11 cellular contexts compared by ENCODE assay signal in genomic region chr1:172145231-172145651, GRCh38.
DNase-seq lines count a peak whose midpoint lies in the region; ATAC-seq, FAIRE-seq and TF ChIP-seq lines count a peak whose summit lies in the region.
"Had no signal": no experiment of that assay in that cellular context is flagged by ENCODE, and none has a peak within 500 bp of the region (broad histone marks: within the 10 kb centered on the region; RNA-seq: fewer than 3 reads in every experiment).

No MANE protein-coding gene starts in this region.

- intact Hi-C loops in GM12878 (cut with micrococcal nuclease; ENCODE audit: unreplicated experiment): no loop called here

- FAIRE-seq in GM12878 (lab: Jason Lieb, UNC): peak; percentile 35

- H3K4me2 ChIP-seq in GM12878 (ENCODE audit: control insufficient read depth, insufficient read depth): no peak overlapping the region

- H3K27me3 Mint-ChIP-seq in stimulated activated naive CD8-positive, alpha-beta T cell treated with anti-CD3 and anti-CD28 coated beads, Interleukin-15, Interleukin-2, amounts not matched to agents 100 ng/mL and 50 ng/mL, for 24 hours: no peaks in the 10 kb centered on the region
- H3K27me3 Mint-ChIP-seq in activated CD4-positive, alpha-beta memory T cell treated with anti-CD3 and anti-CD28 coated beads, Interleukin-2, amount 10 ng/mL, durations not matched to agents 7 days and 5 days: no peaks in the 10 kb centered on the region

- peak; percentile 51 for DNase-seq in HS-5 (ENCODE audit: low read depth)
- DNase-seq in GM12878 (ENCODE audit: low read depth, low spot score): no peak
- no peak for DNase-seq in left lobe of liver (ENCODE audit: low spot score)
- DNase-seq in HPDE6-E6E7 (ENCODE audit: extremely low spot score): no peak
- DNase-seq in central memory CD4-positive, alpha-beta T cell: no peak
- DNase-seq in activated CD4-positive, alpha-beta memory T cell treated with anti-CD3 and anti-CD28 coated beads, Interleukin-2, amount 10 ng/mL, durations not matched to agents 7 days and 5 days: no peak
- DNase-seq: erythroblast, NCI-H1694 treated with DMSO at 0.1 percent for 48 hours had no signal

- H3K4me3 ChIP-seq in GM12878: no peak overlapping the region

- H3K27me3 ChIP-seq in GM12878 (replicated peaks in 1 of 2; ENCODE audit: control insufficient read depth in 2 of 2, insufficient read depth in 2 of 2, low read length in 1 of 2): no peaks in the 10 kb centered on the region

- no peak overlapping the region for H3K9ac ChIP-seq in GM12878 (ENCODE audit: control insufficient read depth, insufficient read depth, low read length)

- H4K20me1 ChIP-seq in GM12878 (ENCODE audit: control insufficient read depth, insufficient read depth): no peaks in the 10 kb centered on the region

- no peak overlapping the region; the same call in 1 of the 2 replicates for H2AFZ ChIP-seq in GM12878 (ENCODE audit: control insufficient read depth, low read depth, low read length)

- TF ChIP-seq EP300 in GM12878 (IDR thresholded peaks at IDR 0.05; ENCODE audit: borderline replicate concordance in 1 of 2, control insufficient read depth in 1 of 2, low read depth in 2 of 2, low read length in 2 of 2): no peak

- POLR2A ChIA-PET in GM12878 (lab: Charles Lee): no interaction called here
- POLR2A ChIA-PET in activated CD4-positive, alpha-beta memory T cell treated with anti-CD3 and anti-CD28 coated beads, Interleukin-2, amount 10 ng/mL, durations not matched to agents 7 days and 5 days (lab: Charles Lee): no interaction called here

- TF ChIP-seq RAD21 in GM12878 (IDR thresholded peaks at IDR 0.05; ENCODE audit: insufficient read depth, low read depth, low read length): no peak

- no peak overlapping the region for H3K4me3 Mint-ChIP-seq in stimulated activated naive CD8-positive, alpha-beta T cell treated with anti-CD3 and anti-CD28 coated beads, Interleukin-15, Interleukin-2, amounts not matched to agents 100 ng/mL and 50 ng/mL, for 24 hours
- no peak overlapping the region for H3K4me3 Mint-ChIP-seq in activated CD4-positive, alpha-beta memory T cell treated with anti-CD3 and anti-CD28 coated beads, Interleukin-2, amount 10 ng/mL, durations not matched to agents 7 days and 5 days

- RAD21 ChIA-PET in GM12878 (lab: Charles Lee; ENCODE audit: unreplicated experiment): interaction anchor here (1.0 kb wide), 1 partner anchor 254 kb away, joined by 3 read pairs; no protein-coding TSS in a partner anchor

- no peak for TF ChIP-seq CTCF in GM12878 (IDR thresholded peaks at IDR 0.05 in 2 of 3, conservative IDR thresholded peaks at IDR 0.05 in 1 of 3; ENCODE audit: control insufficient read depth in 2 of 3, extremely low read depth in 1 of 3, insufficient read depth in 1 of 3, low read depth in 3 of 3, low read length in 3 of 3)

- H3K27ac Mint-ChIP-seq in stimulated activated naive CD8-positive, alpha-beta T cell treated with anti-CD3 and anti-CD28 coated beads, Interleukin-15, Interleukin-2, amounts not matched to agents 100 ng/mL and 50 ng/mL, for 24 hours: peak overlapping the region; percentile 56
- H3K27ac Mint-ChIP-seq in activated CD4-positive, alpha-beta memory T cell treated with anti-CD3 and anti-CD28 coated beads, Interleukin-2, amount 10 ng/mL, durations not matched to agents 7 days and 5 days: no peak overlapping the region

- no peaks in the 10 kb centered on the region; the same call in 2 of the 3 replicates for H3K9me3 ChIP-seq in GM12878 (replicated peaks; ENCODE audit: control insufficient read depth, insufficient read depth, low read length)

- no peaks in the 10 kb centered on the region for H3K36me3 Mint-ChIP-seq in stimulated activated naive CD8-positive, alpha-beta T cell treated with anti-CD3 and anti-CD28 coated beads, Interleukin-15, Interleukin-2, amounts not matched to agents 100 ng/mL and 50 ng/mL, for 24 hours (ENCODE audit: low read depth)
- H3K36me3 Mint-ChIP-seq in activated CD4-positive, alpha-beta memory T cell treated with anti-CD3 and anti-CD28 coated beads, Interleukin-2, amount 10 ng/mL, durations not matched to agents 7 days and 5 days (ENCODE audit: low read depth): no peaks in the 10 kb centered on the region

- ATAC-seq in GM12878 (no peak), left lobe of liver (peak; percentile 14), HG03565 (IDR thresholded peaks at IDR 0.05; ENCODE audit: unreplicated experiment) (no peak)
- ATAC-seq: activated CD4-positive, CD25-positive, alpha-beta regulatory T cell treated with anti-CD3 and anti-CD28 coated beads, Interleukin-2, amount 50 U/mL, for 24 hours had no signal

- H3K36me3 ChIP-seq in GM12878 (ENCODE audit: control insufficient read depth in 2 of 2, insufficient read depth in 2 of 2, low read length in 1 of 2): no peaks in the 10 kb centered on the region

- H3K4me1 Mint-ChIP-seq in stimulated activated naive CD8-positive, alpha-beta T cell treated with anti-CD3 and anti-CD28 coated beads, Interleukin-15, Interleukin-2, amounts not matched to agents 100 ng/mL and 50 ng/mL, for 24 hours (ENCODE audit: low read depth): peaks cover 14% of the 10 kb centered on the region
- peaks cover 9% of the 10 kb centered on the region for H3K4me1 Mint-ChIP-seq in activated CD4-positive, alpha-beta memory T cell treated with anti-CD3 and anti-CD28 coated beads, Interleukin-2, amount 10 ng/mL, durations not matched to agents 7 days and 5 days

- no peaks in the 10 kb centered on the region for H3K9me3 Mint-ChIP-seq in stimulated activated naive CD8-positive, alpha-beta T cell treated with anti-CD3 and anti-CD28 coated beads, Interleukin-15, Interleukin-2, amounts not matched to agents 100 ng/mL and 50 ng/mL, for 24 hours
- no peaks in the 10 kb centered on the region for H3K9me3 Mint-ChIP-seq in activated CD4-positive, alpha-beta memory T cell treated with anti-CD3 and anti-CD28 coated beads, Interleukin-2, amount 10 ng/mL, durations not matched to agents 7 days and 5 days

- CTCF ChIA-PET in GM12878 (lab: Yijun Ruan, JAX): interaction anchor here (1.0 to 1.5 kb wide), 6 partner anchors 10 to 254 kb away, joined by 3 to 5 read pairs (median 3); no protein-coding TSS in a partner anchor
- CTCF ChIA-PET in activated CD4-positive, alpha-beta memory T cell treated with anti-CD3 and anti-CD28 coated beads, Interleukin-2, amount 10 ng/mL, durations not matched to agents 7 days and 5 days (lab: Charles Lee): no interaction called here

- SMC1A ChIA-PET in GM12878 (lab: Charles Lee; ENCODE audit: uncharacterized antibody, unreplicated experiment): interaction anchor here (0.7 to 3.1 kb wide), 8 partner anchors 8 to 262 kb away, joined by 3 to 14 read pairs (median 4); no protein-coding TSS in a partner anchor

- H3K79me2 ChIP-seq in GM12878 (ENCODE audit: control insufficient read depth, insufficient read depth, low read length): no peaks in the 10 kb centered on the region

- H3K27ac ChIP-seq in GM12878 (ENCODE audit: control insufficient read depth, insufficient read depth): no peak overlapping the region

- TF ChIP-seq POLR2A in GM12878 (IDR thresholded peaks at IDR 0.05; ENCODE audit: low read depth, low read length): no peak

- BruUV-seq in GM12878 (replicated peaks; lab: Mats Ljungman, UMichigan): no TSS peak

- no peaks in the 10 kb centered on the region for H3K4me1 ChIP-seq in GM12878 (ENCODE audit: control insufficient read depth, insufficient read depth, low read length)

- in situ Hi-C loops in GM12878 (cut with MboI): no loop called here

- WGBS in GM12878 (ENCODE audit: insufficient coverage, insufficient replicate concordance, low lambda C conversion rate, missing lambda C conversion rate): 14% methylated on average over 2 of the region's 2 CpGs

TF ChIP-seq in GM12878, 131 proteins besides CTCF, POLR2A, EP300 and RAD21:
- TF ChIP-seq BRCA1 (IDR thresholded peaks at IDR 0.05; ENCODE audit: low read depth, low read length) (no peak), HDGF (IDR thresholded peaks at IDR 0.05) (no peak), CBFB (IDR thresholded peaks at IDR 0.05; ENCODE audit: low read depth) (no peak), USF1 (IDR thresholded peaks at IDR 0.05; ENCODE audit: borderline replicate concordance, extremely low read length, insufficient read depth, low read depth, low read length) (no peak), LARP7 (IDR thresholded peaks at IDR 0.05) (no peak), YBX1 (IDR thresholded peaks at IDR 0.05) (no peak), PML (IDR thresholded peaks at IDR 0.05; ENCODE audit: low read length) (no peak), TAF1 (IDR thresholded peaks at IDR 0.05; ENCODE audit: borderline replicate concordance, low read depth, low read length) (no peak), SREBF2 (IDR thresholded peaks at IDR 0.05; ENCODE audit: low read length) (no peak), RBBP5 (conservative IDR thresholded peaks at IDR 0.05) (no peak), E2F8 (IDR thresholded peaks at IDR 0.05; ENCODE audit: low read depth, partially characterized antibody) (no peak), HCFC1 (IDR thresholded peaks at IDR 0.05; ENCODE audit: low read length) (no peak), SIX5 (IDR thresholded peaks at IDR 0.05; ENCODE audit: low read depth, low read length, severe bottlenecking) (no peak)
